15 cellular contexts compared by ENCODE assay signal in the genomic region with DNA sequence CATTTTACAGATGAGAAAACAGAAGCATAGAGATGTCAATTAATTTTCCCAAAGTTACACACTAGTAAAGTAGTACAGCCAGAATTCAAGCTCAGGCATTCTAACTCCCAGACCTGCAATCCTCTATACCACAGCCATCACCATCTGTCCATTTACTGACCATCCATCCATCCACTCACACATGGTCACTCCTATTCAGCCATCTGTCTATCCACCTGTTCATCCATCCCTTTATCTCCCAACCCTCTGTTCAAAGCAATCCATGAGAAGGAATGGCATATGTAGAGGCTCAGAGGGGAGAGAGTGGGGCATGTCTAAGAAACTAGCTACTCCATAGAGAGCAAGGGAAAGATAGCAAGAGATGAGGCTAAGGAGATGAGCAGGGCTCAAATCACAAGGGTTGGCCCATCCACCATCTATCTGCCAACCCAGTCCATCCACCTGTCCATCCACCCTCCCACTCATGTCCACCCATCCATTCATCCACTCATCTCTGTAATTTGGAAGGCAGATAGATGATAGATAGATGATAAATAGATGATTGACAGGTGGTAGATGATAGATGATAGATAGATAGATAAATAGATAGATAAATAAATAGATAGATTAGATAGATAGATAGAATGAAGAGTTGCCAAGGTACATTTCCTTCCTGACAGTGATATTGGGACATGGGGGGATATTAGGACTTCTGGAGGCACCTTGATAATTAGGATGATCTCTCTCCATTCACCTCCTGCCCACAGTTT. TPM values are rescaled to one million over a fixed set of nuclear protein-coding genes. Genes with fewer than 3 reads are reported as not detected.
DNase-seq lines count a peak whose midpoint lies in the region; ATAC-seq lines count a peak whose summit lies in the region.
"Had no signal": no experiment of that assay in that cellular context is flagged by ENCODE, and none has a peak within 500 bp of the region (broad histone marks: within the 10 kb centered on the region; RNA-seq: fewer than 3 reads in every experiment).

No MANE protein-coding gene starts in this region.

- DNase-seq in G401 (ENCODE audit: low spot score) (peak; percentile 85), NCI-H524 treated with DMSO at 0.1 percent for 48 hours (lab: John Stamatoyannopoulos, UW) (peak; percentile 80), cerebellar cortex (ENCODE audit: low spot score) (peak; percentile 85), hypothalamus (lab: John Stamatoyannopoulos, UW) (no peak)
- no peak for DNase-seq in effector CD4-positive, alpha-beta T cell
- DNase-seq: Calu3; CD4-positive, alpha-beta T cell; DMS153; DND-41; GF-D8; HCEC 1CT had no signal

- ATAC-seq in GM19397 (IDR thresholded peaks at IDR 0.05; ENCODE audit: unreplicated experiment) (no peak), HG03139 (IDR thresholded peaks at IDR 0.05; ENCODE audit: unreplicated experiment) (no peak)

- in situ Hi-C loops in G401 (cut with HindIII; ENCODE audit: low sequenced_read_pairs) = no loop called here

RNA-seq across cellular contexts. Expression of gene C6orf132, which starts 12.2 kb away (rescaled TPM):
- 0.18 TPM in 1 of 2 replicates, not detected in the other for total RNA-seq in G401 (2014; rRNA removed; shearing (Covaris generic))
- total RNA-seq: CD4-positive, alpha-beta T cell had no signal

RNA-seq across cellular contexts. Expression of gene GUCA1A, which starts 18.5 kb away (rescaled TPM):
- total RNA-seq in G401 (2014; rRNA removed; shearing (Covaris generic)) = not detected in 2 replicates
- total RNA-seq: B cell; Calu3; CD4-positive, alpha-beta T cell; HT-29 had no signal

RNA-seq across cellular contexts. Expression of gene GUCA1B, which starts 40.1 kb away (rescaled TPM):
- not detected in 2 replicates for total RNA-seq in G401 (2014; rRNA removed; shearing (Covaris generic))
- total RNA-seq: HT-29 had no signal

Comparison
In these comparisons a context has a peak if more than half of its experiments do, and no peak if none do; other contexts are left out.
1. DNase-seq: peak in G401 (single experiment), NCI-H524 treated with DMSO at 0.1 percent for 48 hours (single experiment) and cerebellar cortex (single experiment); none in hypothalamus (0 of 51) and effector CD4-positive, alpha-beta T cell (single experiment).